In the genomic region with DNA sequence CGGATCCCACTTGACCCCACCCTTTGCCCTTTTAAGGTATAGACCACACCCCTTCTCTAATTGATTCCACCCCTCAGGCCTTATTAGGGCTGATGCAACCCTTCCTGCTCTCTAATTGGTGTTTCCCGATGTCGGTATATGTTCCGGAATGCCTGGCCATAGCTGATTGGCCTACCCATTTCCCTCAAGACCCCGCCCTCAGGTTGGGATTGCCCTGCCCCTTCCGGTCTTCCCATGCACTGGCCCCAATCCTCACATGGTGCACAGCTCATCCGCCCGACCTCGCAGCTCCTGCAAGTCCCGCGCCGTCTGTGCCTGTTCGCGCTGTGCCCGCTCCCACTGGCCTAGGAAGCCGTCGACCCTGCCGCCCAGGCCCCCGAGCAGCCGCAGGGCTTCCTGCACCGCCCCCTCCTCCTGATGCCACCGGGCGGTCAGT, we compare ENCODE assay signal across 1 cellular context.
TF ChIP-seq lines count a peak whose summit lies in the region.

No MANE protein-coding gene starts in this region.

TF ChIP-seq in HEK293, 187 proteins besides CTCF, POLR2A, EP300 and RAD21 (continued from another document):
- TF ChIP-seq, protein P1, sequence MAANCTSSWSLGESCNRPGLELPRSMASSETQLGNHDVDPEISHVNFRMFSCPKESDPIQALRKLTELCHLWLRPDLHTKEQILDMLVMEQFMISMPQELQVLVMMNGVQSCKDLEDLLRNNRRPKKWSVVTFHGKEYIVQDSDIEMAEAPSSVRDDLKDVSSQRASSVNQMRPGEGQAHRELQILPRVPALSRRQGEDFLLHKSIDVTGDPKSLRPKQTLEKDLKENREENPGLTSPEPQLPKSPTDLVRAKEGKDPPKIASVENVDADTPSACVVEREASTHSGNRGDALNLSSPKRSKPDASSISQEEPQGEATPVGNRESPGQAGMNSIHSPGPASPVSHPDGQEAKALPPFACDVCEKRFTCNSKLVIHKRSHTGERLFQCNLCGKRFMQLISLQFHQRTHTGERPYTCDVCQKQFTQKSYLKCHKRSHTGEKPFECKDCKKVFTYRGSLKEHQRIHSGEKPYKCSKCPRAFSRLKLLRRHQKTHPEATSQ (tag by site-specific recombination; IDR thresholded peaks at IDR 0.05), result no peak
- TF ChIP-seq ZNF132 (tag by site-specific recombination; IDR thresholded peaks at IDR 0.05; ENCODE audit: borderline replicate concordance) (no peak), ZNF10 (tag by site-specific recombination; IDR thresholded peaks at IDR 0.05) (no peak), ZNF335 (tag by site-specific recombination; conservative IDR thresholded peaks at IDR 0.05) (peak; percentile 15; the same call in 1 of the 2 replicates), ZNF223 (tag by site-specific recombination; IDR thresholded peaks at IDR 0.05) (no peak), GLIS1 (tag by site-specific recombination; IDR thresholded peaks at IDR 0.05) (no peak), ZNF747 (tag by site-specific recombination; IDR thresholded peaks at IDR 0.05) (no peak), ZIC2 (tag by site-specific recombination; IDR thresholded peaks at IDR 0.05) (no peak), KLF8 (tag by site-specific recombination; IDR thresholded peaks at IDR 0.05) (no peak), SP2 (tag by site-specific recombination; IDR thresholded peaks at IDR 0.05) (0 out of 2 replicates have a peak, but pooled peaks have one; percentile 9), ZNF426 (tag by site-specific recombination; IDR thresholded peaks at IDR 0.05) (no peak), ZNF112 (tag by site-specific recombination; IDR thresholded peaks at IDR 0.05) (no peak), ZNF404 (tag by site-specific recombination; IDR thresholded peaks at IDR 0.05) (no peak)
- TF ChIP-seq, protein P2, sequence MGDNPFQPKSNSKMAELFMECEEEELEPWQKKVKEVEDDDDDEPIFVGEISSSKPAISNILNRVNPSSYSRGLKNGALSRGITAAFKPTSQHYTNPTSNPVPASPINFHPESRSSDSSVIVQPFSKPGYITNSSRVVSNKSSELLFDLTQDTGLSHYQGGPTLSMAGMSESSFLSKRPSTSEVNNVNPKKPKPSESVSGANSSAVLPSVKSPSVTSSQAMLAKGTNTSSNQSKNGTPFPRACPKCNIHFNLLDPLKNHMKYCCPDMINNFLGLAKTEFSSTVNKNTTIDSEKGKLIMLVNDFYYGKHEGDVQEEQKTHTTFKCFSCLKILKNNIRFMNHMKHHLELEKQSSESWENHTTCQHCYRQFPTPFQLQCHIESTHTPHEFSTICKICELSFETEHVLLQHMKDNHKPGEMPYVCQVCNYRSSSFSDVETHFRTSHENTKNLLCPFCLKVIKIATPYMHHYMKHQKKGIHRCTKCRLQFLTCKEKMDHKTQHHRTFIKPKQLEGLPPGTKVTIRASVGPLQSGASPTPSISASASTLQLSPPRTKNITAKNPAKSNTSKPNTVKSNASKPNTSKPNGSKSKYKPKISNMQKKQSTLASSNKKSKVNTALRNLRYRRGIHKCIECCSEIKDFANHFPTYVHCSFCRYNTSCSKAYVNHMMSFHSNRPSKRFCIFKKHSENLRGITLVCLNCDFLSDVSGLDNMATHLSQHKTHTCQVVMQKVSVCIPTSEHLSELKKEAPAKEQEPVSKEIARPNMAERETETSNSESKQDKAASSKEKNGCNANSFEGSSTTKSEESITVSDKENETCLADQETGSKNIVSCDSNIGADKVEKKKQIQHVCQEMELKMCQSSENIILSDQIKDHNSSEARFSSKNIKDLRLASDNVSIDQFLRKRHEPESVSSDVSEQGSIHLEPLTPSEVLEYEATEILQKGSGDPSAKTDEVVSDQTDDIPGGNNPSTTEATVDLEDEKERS (tag by site-specific recombination; IDR thresholded peaks at IDR 0.05), result no peak
